Comparison of ENCODE assay signal across 8 cellular contexts in genomic region chr3:49805367-49805782, GRCh38. TPM values are rescaled to one million over a fixed set of nuclear protein-coding genes. Genes with fewer than 3 reads are reported as not detected.
DNase-seq lines count a peak whose midpoint lies in the region; ATAC-seq and TF ChIP-seq lines count a peak whose summit lies in the region.

No MANE protein-coding gene starts in this region.

- 62% methylated on average over 3 of the region's 3 CpGs for WGBS in smooth muscle cell (ENCODE audit: low lambda C conversion rate)

- peak; percentile 27 for ATAC-seq in HG03108 (IDR thresholded peaks at IDR 0.05; ENCODE audit: unreplicated experiment)
- no peak for ATAC-seq in GM21360 (IDR thresholded peaks at IDR 0.05; ENCODE audit: unreplicated experiment)
- ATAC-seq in HG02759 (IDR thresholded peaks at IDR 0.05; ENCODE audit: unreplicated experiment), result no peak

- H3K9me3 ChIP-seq in right atrium auricular region, result no peaks in the 10 kb centered on the region
- H3K9me3 ChIP-seq in smooth muscle cell (replicated peaks; ENCODE audit: low read depth), result no peaks in the 10 kb centered on the region

- intact Hi-C loops in activated T-helper 2 cell treated with anti-CD3 and anti-CD28 coated beads, Interferon-gamma antibody, Interleukin-2, Interleukin-4, amounts not matched to agents 10 μg/mL and 5 μg/mL and 100 μg/mL, durations not matched to agents 14 hours and 24 hours and 36 hours (cut with micrococcal nuclease), result no loop called here

- H3K9ac ChIP-seq in smooth muscle cell (ENCODE audit: low read depth), result no peak overlapping the region

- H3K4me3 ChIP-seq in right atrium auricular region (peak overlapping the region in 1 of 2 donors; percentile 87), smooth muscle cell (no peak overlapping the region)

- no peaks in the 10 kb centered on the region for H3F3A ChIP-seq in smooth muscle cell (ENCODE audit: low read depth)

- H3K27ac ChIP-seq in right atrium auricular region (peak overlapping the region; percentile 93 to 97), smooth muscle cell (ENCODE audit: low read depth) (peak overlapping the region; percentile 4)

- H3K27ac Mint-ChIP-seq in activated T-helper 2 cell treated with anti-CD3 and anti-CD28 coated beads, Interferon-gamma antibody, Interleukin-2, Interleukin-4, amounts not matched to agents 10 μg/mL and 5 μg/mL and 100 μg/mL, durations not matched to agents 14 hours and 24 hours and 36 hours, result peak overlapping the region; percentile 6

- no peak for TF ChIP-seq CTCF in AG09319 (IDR thresholded peaks at IDR 0.05; ENCODE audit: low read depth, low read length)
- TF ChIP-seq CTCF in right atrium auricular region (IDR thresholded peaks at IDR 0.05), result no peak
- no peak for TF ChIP-seq CTCF in smooth muscle cell (IDR thresholded peaks at IDR 0.05; ENCODE audit: borderline replicate concordance, insufficient read depth, poor library complexity, severe bottlenecking)

- H3K36me3 Mint-ChIP-seq in activated T-helper 2 cell treated with anti-CD3 and anti-CD28 coated beads, Interferon-gamma antibody, Interleukin-2, Interleukin-4, amounts not matched to agents 10 μg/mL and 5 μg/mL and 100 μg/mL, durations not matched to agents 14 hours and 24 hours and 36 hours (ENCODE audit: low read depth), result peaks cover 14% of the 10 kb centered on the region

- peak; percentile 89 for DNase-seq in AG09319 (ENCODE audit: extremely low read depth, low read depth)
- no peak for DNase-seq in activated T-helper 2 cell treated with anti-CD3 and anti-CD28 coated beads, Interferon-gamma antibody, Interleukin-2, Interleukin-4, amounts not matched to agents 10 μg/mL and 5 μg/mL and 100 μg/mL, durations not matched to agents 14 hours and 24 hours and 36 hours (ENCODE audit: low spot score)
- DNase-seq in right atrium auricular region (ENCODE audit: low spot score), result peak; percentile 88
- DNase-seq in smooth muscle cell (lab: John Stamatoyannopoulos, UW; ENCODE audit: unreplicated experiment), result no peak
- no peak for DNase-seq in NCI-H748 (lab: John Stamatoyannopoulos, UW; ENCODE audit: unreplicated experiment)

- H2AFZ ChIP-seq in smooth muscle cell (ENCODE audit: low read depth), result no peak overlapping the region

- H3K4me3 Mint-ChIP-seq in activated T-helper 2 cell treated with anti-CD3 and anti-CD28 coated beads, Interferon-gamma antibody, Interleukin-2, Interleukin-4, amounts not matched to agents 10 μg/mL and 5 μg/mL and 100 μg/mL, durations not matched to agents 14 hours and 24 hours and 36 hours (ENCODE audit: low read depth), result no peak overlapping the region

- peaks cover 0 to 45% of the 10 kb centered on the region in 2 donors for H3K4me1 ChIP-seq in right atrium auricular region
- H3K4me1 ChIP-seq in smooth muscle cell (ENCODE audit: low read depth), result peaks cover 6% of the 10 kb centered on the region

- H3K79me2 ChIP-seq in smooth muscle cell (ENCODE audit: low read depth), result no peaks in the 10 kb centered on the region

- no peaks in the 10 kb centered on the region for H3K27me3 ChIP-seq in right atrium auricular region
- no peaks in the 10 kb centered on the region for H3K27me3 ChIP-seq in smooth muscle cell (ENCODE audit: low read depth)

- H3K36me3 ChIP-seq in right atrium auricular region, result peaks cover 12% of the 10 kb centered on the region
- H3K36me3 ChIP-seq in smooth muscle cell (ENCODE audit: low read depth), result no peaks in the 10 kb centered on the region

- H4K20me1 ChIP-seq in smooth muscle cell (ENCODE audit: low read depth), result no peaks in the 10 kb centered on the region

- peak overlapping the region; percentile 61 for H3K4me2 ChIP-seq in smooth muscle cell

- H3K4me1 Mint-ChIP-seq in activated T-helper 2 cell treated with anti-CD3 and anti-CD28 coated beads, Interferon-gamma antibody, Interleukin-2, Interleukin-4, amounts not matched to agents 10 μg/mL and 5 μg/mL and 100 μg/mL, durations not matched to agents 14 hours and 24 hours and 36 hours (ENCODE audit: low read depth), result peaks cover 22% of the 10 kb centered on the region

- peaks cover 17% of the 10 kb centered on the region for H3K27me3 Mint-ChIP-seq in activated T-helper 2 cell treated with anti-CD3 and anti-CD28 coated beads, Interferon-gamma antibody, Interleukin-2, Interleukin-4, amounts not matched to agents 10 μg/mL and 5 μg/mL and 100 μg/mL, durations not matched to agents 14 hours and 24 hours and 36 hours (ENCODE audit: low read depth)

- H3K9me3 Mint-ChIP-seq in activated T-helper 2 cell treated with anti-CD3 and anti-CD28 coated beads, Interferon-gamma antibody, Interleukin-2, Interleukin-4, amounts not matched to agents 10 μg/mL and 5 μg/mL and 100 μg/mL, durations not matched to agents 14 hours and 24 hours and 36 hours, result no peaks in the 10 kb centered on the region

RNA-seq across cellular contexts. Expression of gene INKA1, which starts 2.3 kb away (rescaled TPM):
- total RNA-seq in activated T-helper 2 cell treated with anti-CD3 and anti-CD28 coated beads, Interferon-gamma antibody, Interleukin-2, Interleukin-4, amounts not matched to agents 10 μg/mL and 5 μg/mL and 100 μg/mL, durations not matched to agents 14 hours and 24 hours and 36 hours, result 1.2 and 2.3 TPM in 2 replicates
- total RNA-seq in right atrium auricular region (1 to 10 TPM; 1.8 to 4.2 TPM), smooth muscle cell (2.5 and 4.1 TPM in 2 replicates)
- polyA plus RNA-seq in smooth muscle cell, result 7.3 and 8.1 TPM in 2 replicates

RNA-seq across cellular contexts. Expression of gene CDHR4, which starts 5.7 kb away (rescaled TPM):
- total RNA-seq in activated T-helper 2 cell treated with anti-CD3 and anti-CD28 coated beads, Interferon-gamma antibody, Interleukin-2, Interleukin-4, amounts not matched to agents 10 μg/mL and 5 μg/mL and 100 μg/mL, durations not matched to agents 14 hours and 24 hours and 36 hours, result 0.16 TPM in 1 of 2 replicates, not detected in the other
- total RNA-seq in right atrium auricular region (under 1 TPM in 1 of 2 donors, not detected in 1; 0.20 TPM), smooth muscle cell (0.31 and 4.8 TPM in 2 replicates)
- polyA plus RNA-seq in smooth muscle cell, result 0.84 TPM in 1 of 2 replicates, not detected in the other

RNA-seq across cellular contexts. Expression of gene UBA7, which starts 8.4 kb away (rescaled TPM):
- 92.0 and 95.7 TPM in 2 replicates for total RNA-seq in activated T-helper 2 cell treated with anti-CD3 and anti-CD28 coated beads, Interferon-gamma antibody, Interleukin-2, Interleukin-4, amounts not matched to agents 10 μg/mL and 5 μg/mL and 100 μg/mL, durations not matched to agents 14 hours and 24 hours and 36 hours
- 10 to 100 TPM; 11.3 to 12.2 TPM for total RNA-seq in right atrium auricular region
- 0.94 and 6.9 TPM in 2 replicates for total RNA-seq in smooth muscle cell
- polyA plus RNA-seq in smooth muscle cell, result 6.6 and 10.3 TPM in 2 replicates

RNA-seq across cellular contexts. Expression of gene IP6K1, which starts 19.0 kb away (rescaled TPM):
- total RNA-seq in activated T-helper 2 cell treated with anti-CD3 and anti-CD28 coated beads, Interferon-gamma antibody, Interleukin-2, Interleukin-4, amounts not matched to agents 10 μg/mL and 5 μg/mL and 100 μg/mL, durations not matched to agents 14 hours and 24 hours and 36 hours, result 36.9 and 40.7 TPM in 2 replicates
- 10 to 100 TPM; 24.0 to 30.9 TPM for total RNA-seq in right atrium auricular region
- total RNA-seq in smooth muscle cell, result 26.8 and 31.1 TPM in 2 replicates
- 23.0 and 24.6 TPM in 2 replicates for polyA plus RNA-seq in smooth muscle cell

RNA-seq across cellular contexts. Expression of gene TRAIP, which starts 51.0 kb away (rescaled TPM):
- 21.0 and 26.6 TPM in 2 replicates for total RNA-seq in activated T-helper 2 cell treated with anti-CD3 and anti-CD28 coated beads, Interferon-gamma antibody, Interleukin-2, Interleukin-4, amounts not matched to agents 10 μg/mL and 5 μg/mL and 100 μg/mL, durations not matched to agents 14 hours and 24 hours and 36 hours
- total RNA-seq in right atrium auricular region, result 1 to 10 TPM in 1 of 2 donors, under 1 TPM in 1; 0.98 to 2.0 TPM
- 1.1 and 3.8 TPM in 2 replicates for total RNA-seq in smooth muscle cell
- 3.3 and 4.6 TPM in 2 replicates for polyA plus RNA-seq in smooth muscle cell

Comparison
In these comparisons a context has a peak if more than half of its experiments do, and no peak if none do; other contexts are left out.
1. DNase-seq: peak in AG09319 (single experiment) and right atrium auricular region (single experiment); none in activated T-helper 2 cell treated with anti-CD3 and anti-CD28 coated beads, Interferon-gamma antibody, Interleukin-2, Interleukin-4, amounts not matched to agents 10 μg/mL and 5 μg/mL and 100 μg/mL, durations not matched to agents 14 hours and 24 hours and 36 hours (single experiment), smooth muscle cell (single experiment) and NCI-H748 (single experiment).